7 cellular contexts compared by ENCODE assay signal in the genomic region with DNA sequence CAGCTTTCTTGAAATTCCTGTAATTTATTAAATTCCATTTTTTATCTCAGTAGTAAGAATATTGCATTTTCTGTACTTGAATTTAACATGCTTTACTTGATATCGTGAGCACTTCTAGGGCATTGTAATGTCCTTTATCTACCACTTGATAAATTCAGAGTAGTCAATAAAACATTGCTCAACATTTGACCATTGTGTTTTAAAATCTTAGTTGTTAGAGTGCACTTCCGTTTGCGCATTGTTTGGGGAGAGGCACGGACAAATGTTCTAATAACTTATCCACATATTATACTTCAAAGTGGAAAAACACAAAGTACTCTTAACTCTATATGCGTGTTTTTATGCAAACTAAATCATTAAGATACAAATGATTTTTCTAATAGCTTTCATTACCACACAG. TPM values are rescaled to one million over a fixed set of nuclear protein-coding genes. Genes with fewer than 3 reads are reported as not detected.
A peak's percentile ranks its signal among the peaks of the same experiment; 100 is the strongest.
DNase-seq lines count a peak whose midpoint lies in the region; ATAC-seq, FAIRE-seq and TF ChIP-seq lines count a peak whose summit lies in the region.

No MANE protein-coding gene starts in this region.

- FAIRE-seq in bronchial epithelial cell (lab: Jason Lieb, UNC), result no peak

- peak; percentile 48 for DNase-seq in MV-4-11 (lab: John Stamatoyannopoulos, UW)
- DNase-seq in bronchial epithelial cell (ENCODE audit: low read depth), result peak; percentile 53
- no peak for DNase-seq in testis
- no peak for DNase-seq in 8988T
- no peak for DNase-seq in NCI-H146 treated with DMSO at 0.1 percent for 48 hours (lab: John Stamatoyannopoulos, UW; ENCODE audit: unreplicated experiment)

- peaks cover 12% of the 10 kb centered on the region for H3K4me1 ChIP-seq in testis

- WGBS in testis, 2 donors, result 1 to 2% methylated on average over 5 of the region's 5 CpGs

- intact Hi-C loops in testis (cut with DNase I; ENCODE audit: low total_unique reads), result loop anchor here (10.0 kb wide), 1 partner anchor 255 kb away; no protein-coding TSS in a partner anchor

- H3K9me3 ChIP-seq in testis, result no peaks in the 10 kb centered on the region

- peak overlapping the region; percentile 96 for H3K4me3 ChIP-seq in bronchial epithelial cell (ENCODE audit: low read depth, low read length)
- H3K4me3 ChIP-seq in testis, result peak overlapping the region; percentile 77 to 79

- no peak for TF ChIP-seq CTCF in bronchial epithelial cell (IDR thresholded peaks at IDR 0.05; ENCODE audit: insufficient read depth, low read length, severe bottlenecking)
- TF ChIP-seq CTCF in testis (IDR thresholded peaks at IDR 0.05), result no peak

- H3K36me3 ChIP-seq in bronchial epithelial cell (ENCODE audit: control insufficient read depth, insufficient read depth, low read length) (no peaks in the 10 kb centered on the region), testis (ENCODE audit: low read depth, missing control alignments) (no peaks in the 10 kb centered on the region)

- no peak for TF ChIP-seq POLR2A in testis (IDR thresholded peaks at IDR 0.05)

- peak; percentile 5 for ATAC-seq in GM19035 (IDR thresholded peaks at IDR 0.05; ENCODE audit: unreplicated experiment)

- no peaks in the 10 kb centered on the region for H3K27me3 ChIP-seq in bronchial epithelial cell (ENCODE audit: control insufficient read depth, insufficient read depth, low read length)
- H3K27me3 ChIP-seq in layer of hippocampus (ENCODE audit: control insufficient read depth, insufficient read depth, low read length), result no peaks in the 10 kb centered on the region
- no peaks in the 10 kb centered on the region for H3K27me3 ChIP-seq in testis

- H3K27ac ChIP-seq in layer of hippocampus (ENCODE audit: low read depth, low read length) (peak overlapping the region; percentile 85), testis (peak overlapping the region; percentile 42 to 94)

RNA-seq across cellular contexts. Expression of a gene that starts 0.4 kb away (rescaled TPM):
- total RNA-seq in bronchial epithelial cell (2.1 and 2.7 TPM in 2 replicates), testis (10 to 100 TPM; 19.0 to 36.4 TPM)
- 28.3 TPM for polyA plus RNA-seq in testis (ENCODE audit: insufficient read depth, low read depth, low replicate concordance)

RNA-seq across cellular contexts. Expression of a gene that starts 0.7 kb away (rescaled TPM):
- total RNA-seq in bronchial epithelial cell (7.9 and 10.2 TPM in 2 replicates), testis (10 to 100 TPM; 14.3 to 17.2 TPM)
- polyA plus RNA-seq in testis (ENCODE audit: insufficient read depth, low read depth, low replicate concordance), result 15.3 TPM

Comparison
In these comparisons a context has a peak if more than half of its experiments do, and no peak if none do; other contexts are left out.
1. DNase-seq: peak in MV-4-11 (single experiment) and bronchial epithelial cell (single experiment); none in testis (single experiment), 8988T (single experiment) and NCI-H146 treated with DMSO at 0.1 percent for 48 hours (single experiment).